ENCODE assay signal across 8 cellular contexts in genomic region chr5:179795049-179795862, GRCh38. TPM values are rescaled to one million over a fixed set of nuclear protein-coding genes. Genes with fewer than 3 reads are reported as not detected.
DNase-seq lines count a peak whose midpoint lies in the region; ATAC-seq and TF ChIP-seq lines count a peak whose summit lies in the region.

No MANE protein-coding gene starts in this region.

- no peak overlapping the region for H3K27ac ChIP-seq in CD4-positive, alpha-beta T cell (ENCODE audit: low read depth, low read length)
- H3K27ac ChIP-seq in OCI-LY3 (ENCODE audit: low read length), result peak overlapping the region; percentile 23; the same call in 1 of the 2 replicates
- H3K27ac ChIP-seq in dorsolateral prefrontal cortex, result peak overlapping the region in 54 of 59 donors; percentile 1 to 93 (median 78)
- no peak overlapping the region for H3K27ac ChIP-seq in muscle layer of duodenum (ENCODE audit: low read length)

- H3K9me3 Mint-ChIP-seq in CD4-positive, alpha-beta T cell, result no peaks in the 10 kb centered on the region

- H2AFZ ChIP-seq in OCI-LY3 (ENCODE audit: low read depth, low read length), result no peak overlapping the region; the same call in 1 of the 2 replicates

- CTCF ChIA-PET in CD4-positive, alpha-beta T cell (lab: Charles Lee), result interaction anchor here (0.6 to 3.2 kb wide), 8 partner anchors 25 to 116 kb away, joined by 3 to 22 read pairs (median 4); partner anchors contain the start of genes MAML1 and SQSTM1

- H3K4me3 ChIP-seq in OCI-LY3 (ENCODE audit: low read length), result peak overlapping the region; percentile 90
- H3K4me3 ChIP-seq in dorsolateral prefrontal cortex, result peak overlapping the region; percentile 50 to 81 (median 68)
- peak overlapping the region; percentile 26 to 74 for H3K4me3 ChIP-seq in muscle layer of duodenum (ENCODE audit: low read depth in 1 of 2, low read length in 2 of 2)

- intact Hi-C loops in CD4-positive, alpha-beta T cell (cut with DNase I, micrococcal nuclease), result loop anchor here in 1 of 2 experiments (2.0 kb wide), 1 partner anchor 62 kb away; the partner anchor contains the start of gene MAML1
- intact Hi-C loops in dorsolateral prefrontal cortex (cut with DNase I), result loop anchor here (5.0 to 10.0 kb wide), 4 partner anchors 33 to 297 kb away; partner anchors contain the start of genes MAML1 (in 1 of the 2) and RUFY1 (in 1 of the 2)

- no peaks in the 10 kb centered on the region for H4K20me1 ChIP-seq in OCI-LY3 (ENCODE audit: insufficient read depth, low read length)

- DNase-seq in CD4-positive, alpha-beta T cell, result no peak
- DNase-seq in dorsolateral prefrontal cortex, result peak in 2 of 10 donors; percentile 19 to 48
- no peak for DNase-seq in COLO829 (ENCODE audit: low spot score)
- no peak for DNase-seq in kidney glomerular epithelial cell (lab: John Stamatoyannopoulos, UW)
- DNase-seq in stimulated activated CD4-positive, alpha-beta T cell treated with anti-CD3 and anti-CD28 coated beads, Interleukin-2, amount 100 ng/mL, for 48 hours, result no peak

- H3K9ac ChIP-seq in OCI-LY3 (ENCODE audit: low read length), result peak overlapping the region; percentile 76

- POLR2A ChIA-PET in CD4-positive, alpha-beta T cell (lab: Charles Lee), result interaction anchor here (0.6 to 4.6 kb wide), 11 partner anchors 11 to 172 kb away, joined by 3 to 23 read pairs (median 7); partner anchors contain the start of genes HNRNPH1, MAML1, MGAT4B and SQSTM1

- peak overlapping the region; percentile 85 for H3K27ac Mint-ChIP-seq in CD4-positive, alpha-beta T cell

- no peaks in the 10 kb centered on the region for H3K27me3 ChIP-seq in CD4-positive, alpha-beta T cell (ENCODE audit: control insufficient read depth, insufficient read depth, low read length)
- H3K27me3 ChIP-seq in OCI-LY3 (ENCODE audit: low read depth, low read length) (no peaks in the 10 kb centered on the region), dorsolateral prefrontal cortex (no peaks in the 10 kb centered on the region), muscle layer of duodenum (ENCODE audit: low read depth, low read length) (no peaks in the 10 kb centered on the region)

- H3K36me3 Mint-ChIP-seq in CD4-positive, alpha-beta T cell (ENCODE audit: low read depth), result peaks cover 19% of the 10 kb centered on the region

- TF ChIP-seq CTCF in CD4-positive, alpha-beta T cell (IDR thresholded peaks at IDR 0.05), result no peak
- no peak for TF ChIP-seq CTCF in OCI-LY3 (IDR thresholded peaks at IDR 0.05; ENCODE audit: low read depth, low read length)
- TF ChIP-seq CTCF in dorsolateral prefrontal cortex (IDR thresholded peaks at IDR 0.05 in 54 of 56, conservative IDR thresholded peaks at IDR 0.05 in 2 of 56; ENCODE audit: low read depth in 1 of 56, partially characterized antibody in 56 of 56), result no peak

- H3K36me3 ChIP-seq in OCI-LY3 (replicated peaks; ENCODE audit: low read depth, low read length) (peaks cover 21% of the 10 kb centered on the region), muscle layer of duodenum (ENCODE audit: control insufficient read depth in 1 of 2, insufficient read depth in 2 of 2, low read length in 2 of 2) (peaks cover 15 to 28% of the 10 kb centered on the region in 2 donors)

- H3K4me2 ChIP-seq in OCI-LY3 (ENCODE audit: low read length), result peak overlapping the region; percentile 83

- ATAC-seq in CD4-positive, alpha-beta T cell (ENCODE audit: poor library complexity), result no peak
- ATAC-seq in GM21723 (IDR thresholded peaks at IDR 0.05; ENCODE audit: unreplicated experiment), result peak; percentile 2

- H3K4me1 ChIP-seq in OCI-LY3 (ENCODE audit: low read length) (peaks cover 14% of the 10 kb centered on the region), muscle layer of duodenum (ENCODE audit: control insufficient read depth in 1 of 2, insufficient read depth in 2 of 2, low read length in 2 of 2) (peaks cover 11 to 38% of the 10 kb centered on the region in 2 donors)

- peaks cover 40% of the 10 kb centered on the region for H3K4me1 Mint-ChIP-seq in CD4-positive, alpha-beta T cell (ENCODE audit: low read depth)

- no peaks in the 10 kb centered on the region for H3K27me3 Mint-ChIP-seq in CD4-positive, alpha-beta T cell

- no peaks in the 10 kb centered on the region for H3K9me3 ChIP-seq in CD4-positive, alpha-beta T cell (ENCODE audit: control insufficient read depth, low read length)
- H3K9me3 ChIP-seq in OCI-LY3 (ENCODE audit: insufficient read depth, low read length) (no peaks in the 10 kb centered on the region), muscle layer of duodenum (ENCODE audit: control insufficient read depth in 1 of 2, low read length in 2 of 2) (no peaks in the 10 kb centered on the region)

- no peaks in the 10 kb centered on the region for H3K79me2 ChIP-seq in OCI-LY3 (ENCODE audit: low read length)

- H3K4me3 Mint-ChIP-seq in CD4-positive, alpha-beta T cell, result peak overlapping the region; percentile 82

RNA-seq across cellular contexts. Expression of gene LTC4S, which starts 1.5 kb away (rescaled TPM):
- total RNA-seq in CD4-positive, alpha-beta T cell, result 1 to 10 TPM; 3.6 to 4.2 TPM
- 10 to 100 TPM in 42 of 120 experiments, 1 to 10 TPM in 78; 3.6 to 17.8 (median 8.8) TPM for total RNA-seq in dorsolateral prefrontal cortex

RNA-seq across cellular contexts. Expression of gene MGAT4B, which starts 11.4 kb away (rescaled TPM):
- 100 to 1,000 TPM; 141 to 145 TPM for total RNA-seq in CD4-positive, alpha-beta T cell
- total RNA-seq in dorsolateral prefrontal cortex, result 100 to 1,000 TPM in 3 of 120 experiments, 10 to 100 TPM in 117; 46.9 to 108 (median 65.7) TPM

RNA-seq across cellular contexts. Expression of gene SQSTM1, which starts 25.4 kb away (rescaled TPM):
- total RNA-seq in CD4-positive, alpha-beta T cell, result 100 to 1,000 TPM; 260 to 267 TPM
- 100 to 1,000 TPM; 241 to 437 (median 288) TPM for total RNA-seq in dorsolateral prefrontal cortex

Comparison
In these comparisons a context has a peak if more than half of its experiments do, and no peak if none do; other contexts are left out.
1. H3K27ac ChIP-seq: peak in OCI-LY3 (single experiment) and dorsolateral prefrontal cortex (54 of 59); none in CD4-positive, alpha-beta T cell (single experiment) and muscle layer of duodenum (single experiment).
2. Peak in every context shown above with its lines, with median percentiles within 50 percentile points of each other: H3K4me3 ChIP-seq.